In the genomic region with DNA sequence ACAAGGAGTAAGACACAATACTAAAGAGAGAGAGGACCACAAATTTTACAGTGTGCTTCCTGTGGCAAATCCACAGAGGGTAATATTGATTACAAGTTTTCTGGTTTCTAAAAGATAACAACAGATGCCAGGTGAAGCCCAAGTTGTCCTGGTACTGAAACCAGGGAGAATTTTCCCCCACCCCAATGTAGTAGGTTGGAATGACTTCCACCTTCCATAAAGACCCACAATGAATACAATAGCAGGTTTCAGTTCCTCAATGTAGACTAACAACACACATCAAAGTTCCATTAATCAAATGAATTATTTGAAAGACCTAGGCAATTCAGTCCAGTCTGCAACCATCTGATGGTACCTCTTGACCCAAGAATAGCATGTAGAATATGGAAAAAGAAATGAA, we compare ENCODE assay signal across 29 cellular contexts. TPM values are rescaled to one million over a fixed set of nuclear protein-coding genes. Genes with fewer than 3 reads are reported as not detected.
DNase-seq lines count a peak whose midpoint lies in the region; ATAC-seq, FAIRE-seq and TF ChIP-seq lines count a peak whose summit lies in the region.
"Had no signal": no experiment of that assay in that cellular context is flagged by ENCODE, and none has a peak within 500 bp of the region (broad histone marks: within the 10 kb centered on the region; RNA-seq: fewer than 3 reads in every experiment).

No MANE protein-coding gene starts in this region.

- H3K4me1 ChIP-seq in HUES48 (ENCODE audit: control insufficient read depth, insufficient read depth, low read length) (peaks cover 7% of the 10 kb centered on the region), SJCRH30 (peaks cover 31% of the 10 kb centered on the region), H1 (replicated peaks in 1 of 4; ENCODE audit: control insufficient read depth in 3 of 4, insufficient read depth in 4 of 4, low read length in 3 of 4) (peaks cover 0 to 6% (median 5%) of the 10 kb centered on the region in 4 experiments; a peak in 4 of 7 replicates), trophoblast cell (ENCODE audit: control insufficient read depth in 1 of 2, insufficient read depth in 2 of 2, low read length in 2 of 2) (peaks cover 8 to 11% of the 10 kb centered on the region in 2 experiments), endodermal cell (ENCODE audit: control insufficient read depth, insufficient read depth, low read length) (no peaks in the 10 kb centered on the region)
- H3K4me1 ChIP-seq: sigmoid colon had no signal

- H3K79me2 ChIP-seq in H1 (ENCODE audit: control insufficient read depth in 1 of 2, insufficient read depth in 2 of 2, low read length in 2 of 2) (no peaks in the 10 kb centered on the region), trophoblast cell (ENCODE audit: control insufficient read depth, insufficient read depth, low read length, poor library complexity) (no peaks in the 10 kb centered on the region)

- no peak for TF ChIP-seq POLR2A in H1 (IDR thresholded peaks at IDR 0.05; ENCODE audit: control extremely low read depth in 1 of 2, low read depth in 2 of 2, low read length in 2 of 2)

- no peak for FAIRE-seq in H1 (lab: Jason Lieb, UNC)
- FAIRE-seq: K562 had no signal

- H2AFZ ChIP-seq in H1 (ENCODE audit: low read length) (no peak overlapping the region), trophoblast cell (ENCODE audit: insufficient read depth, low read length, poor library complexity) (no peak overlapping the region)

- no peak overlapping the region for H2BK12ac ChIP-seq in H1 (ENCODE audit: low read depth, low read length)
- no peak overlapping the region for H2BK12ac ChIP-seq in trophoblast cell (ENCODE audit: low read length)

- H3K23me2 ChIP-seq in H1 (ENCODE audit: low read depth, low read length): no peaks in the 10 kb centered on the region

- H3K4me3 Mint-ChIP-seq in endodermal cell: no peak overlapping the region
- H3K4me3 Mint-ChIP-seq: activated T-helper 1 cell treated with anti-CD3 and anti-CD28 coated beads, Interleukin-12 subunit alpha, Interleukin-12 subunit beta, Interleukin-2, Interleukin-4 antibody, amounts not matched to agents 30 ng/mL and 10 ng/mL and 1 ng/mL, durations not matched to agents 14 hours and 24 hours and 36 hours; stimulated activated naive B cell treated with anti-CD40 and anti-IgM and Interleukin-4, amounts not matched to agents 10 μg/mL and 1 μg/mL and 100 μg/mL, for 72 hours had no signal

- no peak overlapping the region for H3K23ac ChIP-seq in H1 (ENCODE audit: insufficient read length)
- no peak overlapping the region for H3K23ac ChIP-seq in trophoblast cell (ENCODE audit: low read length)

- TF ChIP-seq CTCF in H1 (IDR thresholded peaks at IDR 0.05; ENCODE audit: control extremely low read depth in 1 of 3, insufficient read depth in 1 of 3, low read depth in 1 of 3, low read length in 3 of 3) (no peak), endodermal cell (conservative IDR thresholded peaks at IDR 0.05) (no peak)

- no peaks in the 10 kb centered on the region for H3K27me3 ChIP-seq in HUES48 (ENCODE audit: control insufficient read depth, insufficient read depth, low read length)
- no peaks in the 10 kb centered on the region for H3K27me3 ChIP-seq in SJCRH30
- no peaks in the 10 kb centered on the region for H3K27me3 ChIP-seq in H1 (replicated peaks in 1 of 4; ENCODE audit: control insufficient read depth in 3 of 4, extremely low read depth in 1 of 4, insufficient read depth in 3 of 4, low read length in 3 of 4)
- H3K27me3 ChIP-seq in trophoblast cell (ENCODE audit: insufficient read depth, low read length): no peaks in the 10 kb centered on the region
- no peaks in the 10 kb centered on the region for H3K27me3 ChIP-seq in endodermal cell (ENCODE audit: control insufficient read depth, insufficient read depth, low read length, poor library complexity, severe bottlenecking)
- H3K27me3 ChIP-seq: heart left ventricle, sigmoid colon had no signal

- TF ChIP-seq RAD21 in H1 (IDR thresholded peaks at IDR 0.05 in 1 of 2, conservative IDR thresholded peaks at IDR 0.05 in 1 of 2; ENCODE audit: low read depth in 2 of 2, low read length in 2 of 2): no peak

- H4K5ac ChIP-seq in H1 (ENCODE audit: insufficient read length, low read depth, low read length): no peak overlapping the region

- H3K27ac ChIP-seq in HUES48 (ENCODE audit: low read depth, low read length) (peak overlapping the region; percentile 32), SJCRH30 (peak overlapping the region; percentile 85), H1 (ENCODE audit: low read depth, low read length) (no peak overlapping the region), trophoblast cell (ENCODE audit: low read depth, low read length) (peak overlapping the region; percentile 65), endodermal cell (ENCODE audit: low read depth, low read length) (no peak overlapping the region)
- H3K27ac ChIP-seq: C4-2B, foreskin keratinocyte, sigmoid colon had no signal

- H2BK120ac ChIP-seq in H1 (replicated peaks; ENCODE audit: low read depth, low read length) (peak overlapping the region; percentile 51), trophoblast cell (ENCODE audit: insufficient read depth, low read length, poor library complexity) (peak overlapping the region; percentile 63)

- H3K27me3 Mint-ChIP-seq in endodermal cell (ENCODE audit: insufficient read depth): peaks cover 2% of the 10 kb centered on the region
- H3K27me3 Mint-ChIP-seq: effector memory CD8-positive, alpha-beta T cell had no signal

- peaks cover 6% of the 10 kb centered on the region for H3K4me1 Mint-ChIP-seq in endodermal cell

- no peak overlapping the region for H3K27ac Mint-ChIP-seq in endodermal cell
- H3K27ac Mint-ChIP-seq: activated T-helper 1 cell treated with anti-CD3 and anti-CD28 coated beads, Interleukin-12 subunit alpha, Interleukin-12 subunit beta, Interleukin-2, Interleukin-4 antibody, amounts not matched to agents 30 ng/mL and 10 ng/mL and 1 ng/mL, durations not matched to agents 14 hours and 24 hours and 36 hours; effector memory CD8-positive, alpha-beta T cell; progenitor cell of endocrine pancreas; stimulated activated naive B cell treated with anti-CD40 and anti-IgM and Interleukin-4, amounts not matched to agents 10 μg/mL and 1 μg/mL and 100 μg/mL, for 72 hours had no signal

- TF ChIP-seq EP300 in H1 (IDR thresholded peaks at IDR 0.05; ENCODE audit: borderline replicate concordance in 1 of 2, low read depth in 2 of 2, low read length in 2 of 2): no peak

- H3K9me3 ChIP-seq in HUES48 (ENCODE audit: control insufficient read depth, insufficient read depth, low read length) (no peaks in the 10 kb centered on the region), SJCRH30 (replicated peaks) (no peaks in the 10 kb centered on the region), H1 (ENCODE audit: insufficient read depth in 2 of 2, low read depth in 1 of 2, low read length in 1 of 2) (no peaks in the 10 kb centered on the region), trophoblast cell (ENCODE audit: insufficient read depth, low read depth, low read length) (no peaks in the 10 kb centered on the region), endodermal cell (ENCODE audit: control insufficient read depth, low read length) (no peaks in the 10 kb centered on the region)
- H3K9me3 ChIP-seq: heart left ventricle, sigmoid colon had no signal

- CTCF ChIA-PET in H1 (lab: Charles Lee; ENCODE audit: partially characterized antibody): interaction anchor here (0.6 to 1.3 kb wide), 4 partner anchors 21 to 364 kb away, joined by 3 read pairs; no protein-coding TSS in a partner anchor

- H2BK5ac ChIP-seq in H1 (ENCODE audit: low read depth, low read length) (no peak overlapping the region), trophoblast cell (ENCODE audit: low read depth, low read length, poor library complexity) (peak overlapping the region; percentile 69)

- H3K9ac ChIP-seq in HUES48 (ENCODE audit: low read depth, low read length) (no peak overlapping the region), H1 (replicated peaks in 1 of 4; ENCODE audit: extremely low read depth in 1 of 4, low read depth in 3 of 4, low read length in 3 of 4) (no peak overlapping the region), trophoblast cell (ENCODE audit: low read length) (no peak overlapping the region), endodermal cell (ENCODE audit: extremely low read depth, low read length, poor library complexity, severe bottlenecking) (no peak overlapping the region)

- DNase-seq in SJCRH30 (no peak), H1 (ENCODE audit: low read depth in 1 of 2, low spot score in 2 of 2) (no peak), trophoblast cell (no peak), endodermal cell (no peak), islet precursor cell (no peak)
- DNase-seq: activated naive CD4-positive, alpha-beta T cell treated with anti-CD3 and anti-CD28 coated beads, Interleukin-2, amount 50 U/mL, for 16 hours; cortex of kidney; effector memory CD8-positive, alpha-beta T cell; NCI-H1694; NCI-H510A treated with DMSO at 0.1 percent for 48 hours; SHP77 treated with DMSO at 0.1 percent for 48 hours; sigmoid colon; stimulated activated CD4-positive, alpha-beta T cell treated with anti-CD3 and anti-CD28 coated beads, Interleukin-15, amount 100 ng/mL, for 24 hours; stimulated activated naive B cell treated with anti-CD40 and anti-IgM and Interleukin-4, amounts not matched to agents 10 μg/mL and 1 μg/mL and 100 μg/mL, for 72 hours; SW 1271; T-helper 9 cell had no signal

- POLR2A ChIA-PET in H1 (lab: Charles Lee; ENCODE audit: partially characterized antibody): interaction anchor here (0.6 kb wide), 1 partner anchor 26 kb away, joined by 3 read pairs; no protein-coding TSS in a partner anchor

- no peaks in the 10 kb centered on the region for H4K20me1 ChIP-seq in H1 (replicated peaks in 1 of 2; ENCODE audit: control insufficient read depth in 1 of 2, insufficient read depth in 2 of 2, low read length in 2 of 2)

- H4K91ac ChIP-seq in H1 (replicated peaks; ENCODE audit: insufficient read length, low read length) (no peak overlapping the region), trophoblast cell (ENCODE audit: low read depth, low read length) (peak overlapping the region; percentile 70)

- no peak overlapping the region for H3K4ac ChIP-seq in H1 (replicated peaks; ENCODE audit: insufficient read length, low read depth, low read length)
- H3K4ac ChIP-seq in trophoblast cell (ENCODE audit: low read depth, low read length): no peak overlapping the region

- no peak overlapping the region for H3K18ac ChIP-seq in H1 (ENCODE audit: extremely low read depth, low read length)
- no peak overlapping the region for H3K18ac ChIP-seq in trophoblast cell (ENCODE audit: low read length)

- H2AK5ac ChIP-seq in H1 (ENCODE audit: low read depth, low read length) (no peak overlapping the region), trophoblast cell (ENCODE audit: low read length) (no peak overlapping the region)

- H2BK20ac ChIP-seq in H1 (ENCODE audit: low read length): peak overlapping the region; percentile 13; the same call in 1 of the 2 replicates

- no peak overlapping the region for H3K56ac ChIP-seq in H1 (replicated peaks; ENCODE audit: insufficient read length, low read depth, low read length)

- H3K14ac ChIP-seq in H1 (ENCODE audit: insufficient read length): no peak overlapping the region
- no peak overlapping the region for H3K14ac ChIP-seq in trophoblast cell (ENCODE audit: low read length)

- H3K36me3 ChIP-seq in HUES48 (ENCODE audit: control insufficient read depth, insufficient read depth, low read length): no peaks in the 10 kb centered on the region
- no peaks in the 10 kb centered on the region for H3K36me3 ChIP-seq in SJCRH30
- no peaks in the 10 kb centered on the region for H3K36me3 ChIP-seq in H1 (ENCODE audit: control insufficient read depth in 2 of 4, insufficient read depth in 4 of 4, low read length in 3 of 4)
- H3K36me3 ChIP-seq in trophoblast cell (ENCODE audit: control insufficient read depth in 1 of 2, insufficient read depth in 2 of 2, low read length in 2 of 2): no peaks in the 10 kb centered on the region
- no peaks in the 10 kb centered on the region for H3K36me3 ChIP-seq in endodermal cell (ENCODE audit: control insufficient read depth, insufficient read depth, low read length)
- H3K36me3 ChIP-seq: heart left ventricle, sigmoid colon had no signal

- no peak for ATAC-seq in HG03354 (IDR thresholded peaks at IDR 0.05; ENCODE audit: poor library complexity, severe bottlenecking, unreplicated experiment)
- ATAC-seq: effector memory CD8-positive, alpha-beta T cell; esophagus mucosa; heart left ventricle; K562 had no signal

- no peak overlapping the region for H4K12ac ChIP-seq in trophoblast cell (ENCODE audit: low read depth, low read length)

- H3K4me2 ChIP-seq in H1 (ENCODE audit: insufficient read depth in 1 of 2, low read depth in 2 of 2, low read length in 2 of 2) (no peak overlapping the region), trophoblast cell (ENCODE audit: low read length) (no peak overlapping the region)

- no peaks in the 10 kb centered on the region for H3K36me3 Mint-ChIP-seq in endodermal cell (ENCODE audit: low read depth)
- H3K36me3 Mint-ChIP-seq: stimulated activated naive B cell treated with anti-CD40 and anti-IgM and Interleukin-4, amounts not matched to agents 10 μg/mL and 1 μg/mL and 100 μg/mL, for 72 hours had no signal

- H3K9me3 Mint-ChIP-seq in endodermal cell: no peaks in the 10 kb centered on the region
- H3K9me3 Mint-ChIP-seq: effector memory CD8-positive, alpha-beta T cell; stimulated activated naive B cell treated with anti-CD40 and anti-IgM and Interleukin-4, amounts not matched to agents 10 μg/mL and 1 μg/mL and 100 μg/mL, for 72 hours had no signal

- no peak overlapping the region for H2BK15ac ChIP-seq in H1 (ENCODE audit: low read length)

- H3K79me1 ChIP-seq in H1 (ENCODE audit: low read depth, low read length) (no peaks in the 10 kb centered on the region), trophoblast cell (ENCODE audit: low read length) (peaks cover 17% of the 10 kb centered on the region)

- H4K8ac ChIP-seq in H1 (ENCODE audit: extremely low read depth, insufficient read depth, low read length) (no peak overlapping the region), trophoblast cell (ENCODE audit: low read depth, low read length) (no peak overlapping the region)

- H3K4me3 ChIP-seq in HUES48 (ENCODE audit: low read depth, low read length): no peak overlapping the region
- no peak overlapping the region for H3K4me3 ChIP-seq in SJCRH30
- H3K4me3 ChIP-seq in H1 (ENCODE audit: extremely low read depth in 1 of 4, insufficient read depth in 2 of 4, low read depth in 3 of 4, low read length in 4 of 4): no peak overlapping the region
- no peak overlapping the region for H3K4me3 ChIP-seq in trophoblast cell (ENCODE audit: low read depth, low read length)
- no peak overlapping the region for H3K4me3 ChIP-seq in endodermal cell (ENCODE audit: low read length)
- H3K4me3 ChIP-seq: heart left ventricle, K562, lung, sigmoid colon had no signal

RNA-seq across cellular contexts. Expression of a gene that starts 44.0 kb away (rescaled TPM):
- not detected in 2 replicates for total RNA-seq in SJCRH30 (2014; rRNA removed; shearing (Covaris generic))
- total RNA-seq in H1 (2021; fragmentation: NEBNext Ultra II Directional; extraction: Animal tissue kit (Norgen Biotek cat#: 25700)): not detected in 2 replicates
- polyA plus RNA-seq in H1 (2011; rRNA removed): not detected in 2 replicates
- polyA plus RNA-seq in H1 (2011; cell fraction: cytosol; rRNA removed): not detected
- polyA plus RNA-seq in H1 (2011; cell fraction: nucleus; rRNA removed): not detected
- not detected in 4 replicates for polyA plus RNA-seq in H1 (2012, experiment 1 of 2)
- not detected for polyA plus RNA-seq in H1 (2012, experiment 2 of 2)
- not detected for polyA plus RNA-seq in H1 (2013, experiment 1 of 2)
- polyA plus RNA-seq in H1 (2013, experiment 2 of 2): not detected
- polyA minus RNA-seq in H1 (2011; rRNA and poly(A)+ RNA removed): not detected in 2 replicates
- polyA minus RNA-seq in H1 (2011; cell fraction: cytosol; rRNA and poly(A)+ RNA removed): not detected
- not detected for polyA minus RNA-seq in H1 (2011; cell fraction: nucleus; rRNA and poly(A)+ RNA removed)
- 0.15 TPM in 1 of 2 replicates, not detected in the other for polyA plus RNA-seq in trophoblast cell (2013)
- total RNA-seq in endodermal cell: not detected
- polyA plus RNA-seq in endodermal cell (2013, experiment 1 of 2): not detected
- polyA plus RNA-seq in endodermal cell (2013, experiment 2 of 2): not detected
- total RNA-seq: activated T-helper 1 cell treated with anti-CD3 and anti-CD28 coated beads, Interleukin-12 subunit alpha, Interleukin-12 subunit beta, Interleukin-2, Interleukin-4 antibody, amounts not matched to agents 30 ng/mL and 10 ng/mL and 1 ng/mL, durations not matched to agents 14 hours and 24 hours and 36 hours; Daoy; esophagus mucosa; foreskin keratinocyte; heart left ventricle; lung; progenitor cell of endocrine pancreas; sigmoid colon; temporal lobe; urinary bladder had no signal
- polyA plus RNA-seq: foreskin keratinocyte, heart left ventricle, lung, sigmoid colon, urinary bladder had no signal

Comparison
In these comparisons a context has a peak if more than half of its experiments do, and no peak if none do; other contexts are left out.
1. H3K27ac ChIP-seq: peak in HUES48 (single experiment), SJCRH30 (single experiment) and trophoblast cell (single experiment); none in H1 (single experiment) and endodermal cell (single experiment).